8 cellular contexts compared by ENCODE assay signal in genomic region chr7:38107486-38107893, GRCh38.
A peak's percentile ranks its signal among the peaks of the same experiment; 100 is the strongest.
DNase-seq lines count a peak whose midpoint lies in the region; ATAC-seq and TF ChIP-seq lines count a peak whose summit lies in the region.

No MANE protein-coding gene starts in this region.

- no peaks in the 10 kb centered on the region for H3K36me3 ChIP-seq in neuronal stem cell (replicated peaks in 1 of 2; ENCODE audit: control insufficient read depth in 2 of 2, insufficient read depth in 2 of 2, low read length in 2 of 2)

- H3K4me2 ChIP-seq in neuronal stem cell (ENCODE audit: insufficient read depth, low read length, poor library complexity, severe bottlenecking) = no peak overlapping the region

- no peak overlapping the region for H2AK5ac ChIP-seq in neuronal stem cell (ENCODE audit: low read depth, low read length)

- no peak overlapping the region for H2BK12ac ChIP-seq in neuronal stem cell (ENCODE audit: low read length)

- no peak overlapping the region for H3K27ac ChIP-seq in neuronal stem cell (replicated peaks; ENCODE audit: low read length)

- no peak overlapping the region for H3K14ac ChIP-seq in neuronal stem cell (ENCODE audit: low read length)

- H3K4me3 ChIP-seq in fibroblast of mammary gland (ENCODE audit: control insufficient read depth, low read depth, low read length) = no peak overlapping the region
- H3K4me3 ChIP-seq in neuronal stem cell (ENCODE audit: low read length in 2 of 2) = no peak overlapping the region

- no peaks in the 10 kb centered on the region for H3K27me3 ChIP-seq in neuronal stem cell (ENCODE audit: control insufficient read depth in 3 of 3, insufficient read depth in 3 of 3, low read depth in 1 of 3, low read length in 3 of 3)

- no peaks in the 10 kb centered on the region for H3K79me1 ChIP-seq in neuronal stem cell (ENCODE audit: low read depth, low read length)

- H4K91ac ChIP-seq in neuronal stem cell (ENCODE audit: low read depth, low read length, poor library complexity) = no peak overlapping the region

- H3K23ac ChIP-seq in neuronal stem cell (ENCODE audit: low read depth, low read length, poor library complexity) = no peak overlapping the region

- H3K4ac ChIP-seq in neuronal stem cell (ENCODE audit: low read length) = no peak overlapping the region

- no peak overlapping the region for H2BK120ac ChIP-seq in neuronal stem cell (ENCODE audit: low read depth, low read length)

- no peak overlapping the region for H2BK5ac ChIP-seq in neuronal stem cell (ENCODE audit: low read length)

- ATAC-seq in GM19395 (IDR thresholded peaks at IDR 0.05; ENCODE audit: unreplicated experiment) = peak; percentile 88

- no peak overlapping the region for H2BK15ac ChIP-seq in neuronal stem cell (ENCODE audit: low read length)

- H3K18ac ChIP-seq in neuronal stem cell (ENCODE audit: low read length) = no peak overlapping the region

- H2AFZ ChIP-seq in neuronal stem cell (ENCODE audit: low read length) = no peak overlapping the region

- peak; percentile 82 for TF ChIP-seq CTCF in fibroblast of mammary gland (conservative IDR thresholded peaks at IDR 0.05; ENCODE audit: control insufficient read depth, insufficient read depth, low read depth, low read length)

- H3K9ac ChIP-seq in neuronal stem cell (ENCODE audit: low read depth, low read length, poor library complexity) = no peak overlapping the region

- no peaks in the 10 kb centered on the region for H3K4me1 ChIP-seq in neuronal stem cell (ENCODE audit: control insufficient read depth in 2 of 2, insufficient read depth in 1 of 2, low read depth in 1 of 2, low read length in 2 of 2)

- WGBS in neuronal stem cell (ENCODE audit: extremely low coverage in 2 of 2, insufficient read length in 2 of 2, insufficient replicate concordance in 1 of 2), 2 donors = no CpG with 5 or more reads among the region's 3 CpGs

- peak; percentile 76 for DNase-seq in COLO668 (lab: John Stamatoyannopoulos, UW; ENCODE audit: unreplicated experiment)
- peak; percentile 45 for DNase-seq in HT1080 (ENCODE audit: low read depth)
- DNase-seq in OCI-M1 (lab: John Stamatoyannopoulos, UW) = peak; percentile 71
- peak; percentile 57 for DNase-seq in activated T-cell treated with anti-CD3 and anti-CD28 coated beads, Interleukin-2, amount 50 U/mL, for 1 hour
- DNase-seq in fibroblast of mammary gland (ENCODE audit: low read depth) = peak; percentile 49
- peak; percentile 64 for DNase-seq in neuronal stem cell (ENCODE audit: low spot score)
- DNase-seq in superior temporal gyrus (ENCODE audit: extremely low spot score) = peak; percentile 87

- H4K8ac ChIP-seq in neuronal stem cell (ENCODE audit: low read depth, low read length) = no peak overlapping the region

- H3K9me3 ChIP-seq in neuronal stem cell (replicated peaks in 1 of 2; ENCODE audit: control insufficient read depth in 2 of 2, insufficient read depth in 1 of 2, low read depth in 1 of 2, low read length in 2 of 2) = no peaks in the 10 kb centered on the region
